Comparison of ENCODE assay signal across 8 cellular contexts in genomic region chr12:45216983-45217485, GRCh38. TPM values are rescaled to one million over a fixed set of nuclear protein-coding genes. Genes with fewer than 3 reads are reported as not detected.
DNase-seq lines count a peak whose midpoint lies in the region; ATAC-seq, FAIRE-seq and TF ChIP-seq lines count a peak whose summit lies in the region.

No MANE protein-coding gene starts in this region.

- peaks cover 4% of the 10 kb centered on the region for H3K36me3 Mint-ChIP-seq in activated T-cell treated with anti-CD3 and anti-CD28 coated beads, Interleukin-2, amount 50 U/mL, for 4 hours (ENCODE audit: insufficient read depth)
- H3K36me3 Mint-ChIP-seq in activated CD8-positive, alpha-beta T cell treated with anti-CD3 and anti-CD28 coated beads, Interleukin-2, amount 10 ng/mL, durations not matched to agents 7 days and 5 days (ENCODE audit: low read depth), result peaks cover 6% of the 10 kb centered on the region

- peak overlapping the region; percentile 92 to 96 for H3K27ac ChIP-seq in kidney (ENCODE audit: low read depth in 2 of 2, low read length in 2 of 2)
- peak overlapping the region; percentile 94 to 98 for H3K27ac ChIP-seq in thoracic aorta

- peak overlapping the region; percentile 92 for H3K4me3 Mint-ChIP-seq in activated T-cell treated with anti-CD3 and anti-CD28 coated beads, Interleukin-2, amount 50 U/mL, for 4 hours
- peak overlapping the region; percentile 82 for H3K4me3 Mint-ChIP-seq in activated CD8-positive, alpha-beta T cell treated with anti-CD3 and anti-CD28 coated beads, Interleukin-2, amount 10 ng/mL, durations not matched to agents 7 days and 5 days

- no peaks in the 10 kb centered on the region for H3K9me3 Mint-ChIP-seq in activated T-cell treated with anti-CD3 and anti-CD28 coated beads, Interleukin-2, amount 50 U/mL, for 4 hours
- H3K9me3 Mint-ChIP-seq in activated CD8-positive, alpha-beta T cell treated with anti-CD3 and anti-CD28 coated beads, Interleukin-2, amount 10 ng/mL, durations not matched to agents 7 days and 5 days (ENCODE audit: insufficient read depth), result no peaks in the 10 kb centered on the region

- POLR2A ChIA-PET in activated CD8-positive, alpha-beta T cell treated with anti-CD3 and anti-CD28 coated beads, Interleukin-2, amount 10 ng/mL, durations not matched to agents 7 days and 5 days (lab: Charles Lee), result interaction anchor here (0.8 kb wide), 1 partner anchor 512 kb away, joined by 4 read pairs; no protein-coding TSS in a partner anchor

- H3K27ac Mint-ChIP-seq in activated CD8-positive, alpha-beta T cell treated with anti-CD3 and anti-CD28 coated beads, Interleukin-2, amount 10 ng/mL, durations not matched to agents 7 days and 5 days, result peak overlapping the region; percentile 60

- H3K4me1 ChIP-seq in kidney (ENCODE audit: control insufficient read depth in 1 of 2, insufficient read depth in 1 of 2, low read depth in 1 of 2, low read length in 2 of 2) (peaks cover 0 to 14% of the 10 kb centered on the region in 2 donors), thoracic aorta (ENCODE audit: control insufficient read depth in 1 of 2, low read depth in 2 of 2) (peaks cover 16 to 42% of the 10 kb centered on the region in 2 donors)

- H3K36me3 ChIP-seq in kidney (ENCODE audit: control insufficient read depth in 1 of 2, insufficient read depth in 2 of 2, low read length in 2 of 2) (no peaks in the 10 kb centered on the region), thoracic aorta (no peaks in the 10 kb centered on the region)

- ATAC-seq in activated T-cell treated with anti-CD3 and anti-CD28 coated beads, Interleukin-2, amount 50 U/mL, for 4 hours, result no peak
- ATAC-seq in activated CD8-positive, alpha-beta T cell treated with anti-CD3 and anti-CD28 coated beads, Interleukin-2, amount 10 ng/mL, durations not matched to agents 7 days and 5 days, result no peak
- ATAC-seq in thoracic aorta (ENCODE audit: insufficient number of reproducible peaks, low FRiP score, low read depth), result no peak
- ATAC-seq in GM21447 (IDR thresholded peaks at IDR 0.05; ENCODE audit: unreplicated experiment), result no peak

- no peak for FAIRE-seq in kidney (lab: Jason Lieb, UNC)

- intact Hi-C loops in kidney (cut with DNase I), result no loop called here

- peak overlapping the region; percentile 42 to 92 for H3K9ac ChIP-seq in kidney (ENCODE audit: low read length in 2 of 2)

- H3K9me3 ChIP-seq in kidney (ENCODE audit: control insufficient read depth in 1 of 2, low read length in 2 of 2) (no peaks in the 10 kb centered on the region), thoracic aorta (no peaks in the 10 kb centered on the region)

- TF ChIP-seq CTCF in kidney (IDR thresholded peaks at IDR 0.05; ENCODE audit: borderline replicate concordance, extremely low read depth, insufficient read depth) (no peak), thoracic aorta (IDR thresholded peaks at IDR 0.05) (no peak)

- CTCF ChIA-PET in activated CD8-positive, alpha-beta T cell treated with anti-CD3 and anti-CD28 coated beads, Interleukin-2, amount 10 ng/mL, durations not matched to agents 7 days and 5 days (lab: Charles Lee), result interaction anchor here (0.6 to 1.5 kb wide), 8 partner anchors 9 to 529 kb away, joined by 3 to 5 read pairs (median 4); no protein-coding TSS in a partner anchor

- H3K4me1 Mint-ChIP-seq in activated T-cell treated with anti-CD3 and anti-CD28 coated beads, Interleukin-2, amount 50 U/mL, for 4 hours (ENCODE audit: low read depth), result peaks cover 52% of the 10 kb centered on the region
- peaks cover 48% of the 10 kb centered on the region for H3K4me1 Mint-ChIP-seq in activated CD8-positive, alpha-beta T cell treated with anti-CD3 and anti-CD28 coated beads, Interleukin-2, amount 10 ng/mL, durations not matched to agents 7 days and 5 days (ENCODE audit: low read depth)

- H3K27me3 ChIP-seq in thoracic aorta (replicated peaks; ENCODE audit: insufficient read depth), result no peaks in the 10 kb centered on the region

- no peaks in the 10 kb centered on the region for H3K27me3 Mint-ChIP-seq in activated T-cell treated with anti-CD3 and anti-CD28 coated beads, Interleukin-2, amount 50 U/mL, for 4 hours (ENCODE audit: low read depth)
- H3K27me3 Mint-ChIP-seq in activated CD8-positive, alpha-beta T cell treated with anti-CD3 and anti-CD28 coated beads, Interleukin-2, amount 10 ng/mL, durations not matched to agents 7 days and 5 days (ENCODE audit: low read depth), result no peaks in the 10 kb centered on the region

- H3K4me3 ChIP-seq in kidney (ENCODE audit: low read length in 2 of 2), result peak overlapping the region; percentile 82 to 99
- peak overlapping the region; percentile 96 for H3K4me3 ChIP-seq in thoracic aorta

- DNase-seq in activated T-cell treated with anti-CD3 and anti-CD28 coated beads, Interleukin-2, amount 50 U/mL, for 4 hours, result no peak
- DNase-seq in activated T-cell treated with anti-CD3 and anti-CD28 coated beads, Interleukin-2, amount 50 U/mL, for 1 hour, result no peak
- no peak for DNase-seq in activated CD8-positive, alpha-beta T cell treated with anti-CD3 and anti-CD28 coated beads, Interleukin-2, amount 10 ng/mL, durations not matched to agents 7 days and 5 days
- no peak for DNase-seq in kidney
- DNase-seq in thoracic aorta (ENCODE audit: low spot score), result no peak
- no peak for DNase-seq in SW480 (ENCODE audit: low spot score)
- DNase-seq in NCI-H2227 treated with DMSO at 0.1 percent for 48 hours (lab: John Stamatoyannopoulos, UW), result no peak

RNA-seq across cellular contexts. Expression of gene ANO6, which starts 1.1 kb away (rescaled TPM):
- total RNA-seq in activated T-cell treated with anti-CD3 and anti-CD28 coated beads, Interleukin-2, amount 50 U/mL, for 4 hours, result 10 to 100 TPM; 13.6 to 18.5 (median 16.3) TPM
- 10 to 100 TPM; 23.3 to 24.5 TPM for total RNA-seq in activated CD8-positive, alpha-beta T cell treated with anti-CD3 and anti-CD28 coated beads, Interleukin-2, amount 10 ng/mL, durations not matched to agents 7 days and 5 days
- total RNA-seq in kidney (46.3 TPM), thoracic aorta (100 to 1,000 TPM; 114 to 139 TPM)
- polyA plus RNA-seq in kidney (ENCODE audit: insufficient read depth, low read depth, low replicate concordance), result 17.2 TPM
